Comparison of ENCODE assay signal across 1 cellular context in genomic region chr10:101031796-101032636, GRCh38.
TF ChIP-seq lines count a peak whose summit lies in the region.

No MANE protein-coding gene starts in this region.

TF ChIP-seq in PFSK-1, 5 proteins besides CTCF, POLR2A, EP300 and RAD21:
- TF ChIP-seq REST (IDR thresholded peaks at IDR 0.05; ENCODE audit: insufficient read depth in 1 of 2, low read depth in 2 of 2, low read length in 2 of 2) (no peak), FOXP2 (optimal IDR thresholded peaks at IDR 0.05; ENCODE audit: borderline replicate concordance, extremely low read depth, extremely low read length, insufficient read depth) (peak; percentile 54), TAF1 (IDR thresholded peaks at IDR 0.05; ENCODE audit: borderline replicate concordance, insufficient read depth, low read length) (no peak), SIN3A (IDR thresholded peaks at IDR 0.05; ENCODE audit: borderline replicate concordance, insufficient read depth, low read length) (0 out of 2 replicates have a peak, but pooled peaks have one; percentile 32), POLR2AphosphoS5 (IDR thresholded peaks at IDR 0.05; ENCODE audit: low read depth, low read length) (no peak; the same call in 1 of the 2 replicates)
TF ChIP-seq in PFSK-1: peak in this region for 2.
